ENCODE assay signal across 8 cellular contexts in genomic region chr2:30146337-30147195, GRCh38. TPM values are rescaled to one million over a fixed set of nuclear protein-coding genes. Genes with fewer than 3 reads are reported as not detected.
A peak's percentile ranks its signal among the peaks of the same experiment; 100 is the strongest.
DNase-seq lines count a peak whose midpoint lies in the region; ATAC-seq lines count a peak whose summit lies in the region.

Gene YPEL5, plus strand, starts transcription at chr2:30147007. Its CDS starts 9,645 bp downstream, at chr2:30156652.

- ATAC-seq in GM18508 (IDR thresholded peaks at IDR 0.05; ENCODE audit: insufficient read depth, unreplicated experiment) = peak; percentile 96
- ATAC-seq in HG03025 (IDR thresholded peaks at IDR 0.05; ENCODE audit: low FRiP score, unreplicated experiment) = peak; percentile 95
- ATAC-seq in aorta (ENCODE audit: low FRiP score) = peak; percentile 99

- 0% methylated on average over 47 to 63 of the region's 63 CpGs for WGBS in aorta, 2 donors

- peak within 1 kb of the TSS; percentile 89 for H3K4me3 ChIP-seq in rectal smooth muscle tissue (ENCODE audit: low read length)
- H3K4me3 ChIP-seq in aorta (ENCODE audit: low read length in 2 of 2) = peak within 1 kb of the TSS; percentile 71 to 78

- peak within 1 kb of the TSS; percentile 91 for H3K9ac ChIP-seq in rectal smooth muscle tissue (ENCODE audit: low read length)

- H3K36me3 ChIP-seq in rectal smooth muscle tissue (ENCODE audit: control insufficient read depth, insufficient read depth, low read length) (peaks cover 4% of the 10 kb centered on the region), aorta (ENCODE audit: control insufficient read depth in 1 of 2, insufficient read depth in 2 of 2, low read length in 1 of 2) (no peaks in the 10 kb centered on the region)

- DNase-seq in NCI-H2081 (lab: John Stamatoyannopoulos, UW) = peak; percentile 99 to 100
- peak; percentile 99 for DNase-seq in T1000 (lab: John Stamatoyannopoulos, UW)
- peak; percentile 100 for DNase-seq in astrocyte of the hippocampus (ENCODE audit: low read depth, low spot score)
- DNase-seq in hepatic stellate cell (ENCODE audit: low spot score) = peak; percentile 95
- DNase-seq in aorta = peak; percentile 99

- intact Hi-C loops in aorta (cut with DNase I) = no loop called here

- H3K4me1 ChIP-seq in rectal smooth muscle tissue (ENCODE audit: control insufficient read depth, insufficient read depth, low read length) (peaks cover 21% of the 10 kb centered on the region), aorta (ENCODE audit: control insufficient read depth in 1 of 2, insufficient read depth in 2 of 2, low read length in 2 of 2) (peaks cover 4 to 6% of the 10 kb centered on the region in 2 donors)

- H3K27me3 ChIP-seq in rectal smooth muscle tissue (ENCODE audit: control insufficient read depth, insufficient read depth, low read length) (no peaks in the 10 kb centered on the region), aorta (ENCODE audit: control insufficient read depth in 1 of 2, insufficient read depth in 2 of 2, low read length in 1 of 2) (no peaks in the 10 kb centered on the region)

- H3K27ac ChIP-seq in rectal smooth muscle tissue (ENCODE audit: low read depth, low read length) (peak within 1 kb of the TSS; percentile 98), aorta (ENCODE audit: low read depth in 1 of 2, low read length in 2 of 2) (peak within 1 kb of the TSS; percentile 78 to 80)

- no peaks in the 10 kb centered on the region for H3K9me3 ChIP-seq in aorta (ENCODE audit: control insufficient read depth, low read length)

RNA-seq across cellular contexts. Expression of gene YPEL5, which starts in this region (rescaled TPM):
- 100 to 1,000 TPM; 101 to 106 TPM for total RNA-seq in aorta
- polyA plus RNA-seq in aorta = 100 to 1,000 TPM in 1 of 2 donors, 10 to 100 TPM in 1; 91.8 to 122 TPM

Comparison
In these comparisons a context has a peak if more than half of its experiments do, and no peak if none do; other contexts are left out.
1. Peak in every context shown above with its lines: DNase-seq, ATAC-seq, H3K4me3 ChIP-seq and H3K27ac ChIP-seq.